Comparison of ENCODE assay signal across 23 cellular contexts in genomic region chr1:234855851-234856250, GRCh38.
"Had no signal": no experiment of that assay in that cellular context is flagged by ENCODE, and none has a peak within 500 bp of the region (broad histone marks: within the 10 kb centered on the region; RNA-seq: fewer than 3 reads in every experiment).

No MANE protein-coding gene starts in this region.

- H3K27ac ChIP-seq: ovary, thoracic aorta had no signal

- H3K36me3 Mint-ChIP-seq: immature natural killer cell; naive thymus-derived CD8-positive, alpha-beta T cell; stimulated activated effector memory CD8-positive, alpha-beta T cell treated with anti-CD3 and anti-CD28 coated beads, Interleukin-12 subunit alpha, Interleukin-12 subunit beta, amount 100 ng/mL, for 72 hours had no signal

- H3K36me3 ChIP-seq: esophagus squamous epithelium, ovary, sigmoid colon, thoracic aorta, tibial nerve, upper lobe of left lung had no signal

- H3K9me3 Mint-ChIP-seq: immature natural killer cell; stimulated activated effector memory CD8-positive, alpha-beta T cell treated with anti-CD3 and anti-CD28 coated beads, Interleukin-12 subunit alpha, Interleukin-12 subunit beta, amount 100 ng/mL, for 72 hours had no signal

- ATAC-seq: naive thymus-derived CD8-positive, alpha-beta T cell; stimulated activated effector memory CD8-positive, alpha-beta T cell treated with anti-CD3 and anti-CD28 coated beads, Interleukin-12 subunit alpha, Interleukin-12 subunit beta, amount 100 ng/mL, for 72 hours had no signal

- H3K9me3 ChIP-seq: esophagus squamous epithelium, ovary, sigmoid colon, thoracic aorta, upper lobe of left lung had no signal

- H3K27me3 ChIP-seq: esophagus squamous epithelium, ovary, sigmoid colon, tibial nerve, upper lobe of left lung had no signal

- H3K27me3 Mint-ChIP-seq: naive thymus-derived CD8-positive, alpha-beta T cell had no signal

- H3K4me3 ChIP-seq: esophagus squamous epithelium, ovary, sigmoid colon, thoracic aorta, tibial nerve, upper lobe of left lung had no signal

- H3K27ac Mint-ChIP-seq: nephron progenitor cell; stimulated activated effector memory CD8-positive, alpha-beta T cell treated with anti-CD3 and anti-CD28 coated beads, Interleukin-12 subunit alpha, Interleukin-12 subunit beta, amount 100 ng/mL, for 72 hours had no signal

- DNase-seq: central memory CD4-positive, alpha-beta T cell; effector CD8-positive, alpha-beta T cell; esophagus squamous epithelium; foreskin melanocyte; glutamatergic neuron; hypothalamus; immature natural killer cell; islet precursor cell; kidney glomerular epithelial cell; mesenchymal stem cell; midbrain; naive thymus-derived CD8-positive, alpha-beta T cell; nephron progenitor cell; occipital lobe; ovary; sigmoid colon; stimulated activated CD4-positive, alpha-beta T cell treated with anti-CD3 and anti-CD28 coated beads, Interleukin-2, amount 100 ng/mL, for 24 hours; stimulated activated CD4-positive, alpha-beta T cell treated with anti-CD3 and anti-CD28 coated beads, Interleukin-4, amount 100 ng/mL, for 24 hours; stimulated activated naive CD4-positive, alpha-beta T cell treated with Interleukin-2 at 50 U/mL for 16 hours; upper lobe of left lung had no signal

- H3K4me3 Mint-ChIP-seq: immature natural killer cell; naive thymus-derived CD8-positive, alpha-beta T cell; nephron progenitor cell; stimulated activated effector memory CD8-positive, alpha-beta T cell treated with anti-CD3 and anti-CD28 coated beads, Interleukin-12 subunit alpha, Interleukin-12 subunit beta, amount 100 ng/mL, for 72 hours had no signal

- H3K4me1 Mint-ChIP-seq: immature natural killer cell; stimulated activated effector memory CD8-positive, alpha-beta T cell treated with anti-CD3 and anti-CD28 coated beads, Interleukin-12 subunit alpha, Interleukin-12 subunit beta, amount 100 ng/mL, for 72 hours had no signal
